ENCODE assay signal across 16 cellular contexts in the genomic region with DNA sequence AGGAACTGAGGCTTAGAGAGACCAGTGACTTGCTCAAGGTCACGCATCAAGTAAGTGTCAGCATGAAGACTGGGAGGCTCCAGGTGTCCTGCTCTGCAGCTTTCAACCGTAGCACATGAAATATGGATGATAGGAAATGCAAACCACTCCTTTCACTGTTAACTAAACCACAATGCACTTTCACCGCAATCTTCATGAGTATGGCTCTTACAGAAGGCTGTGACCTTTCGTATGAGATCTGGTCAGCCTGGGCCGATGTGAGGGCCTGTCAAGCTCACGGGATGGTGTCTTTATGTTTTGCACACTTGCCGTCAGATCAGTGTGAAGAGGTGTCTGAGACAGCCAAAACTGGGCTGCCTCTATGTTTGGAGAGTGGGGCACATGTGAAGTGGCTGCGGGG.
"Had no signal": no experiment of that assay in that cellular context is flagged by ENCODE, and none has a peak within 500 bp of the region (broad histone marks: within the 10 kb centered on the region; RNA-seq: fewer than 3 reads in every experiment).

No MANE protein-coding gene starts in this region.

- H3K27ac ChIP-seq: brain microvascular endothelial cell, esophagus muscularis mucosa, hepatocyte, neutrophil, transverse colon had no signal

- H3K36me3 ChIP-seq: brain microvascular endothelial cell, esophagus muscularis mucosa, neutrophil, transverse colon had no signal

- FAIRE-seq: keratinocyte had no signal

- DNase-seq: activated naive CD4-positive, alpha-beta T cell treated with Interleukin-2 at 50 U/mL for 16 hours; anterior cingulate cortex; brain microvascular endothelial cell; cortex of kidney; effector CD4-positive, alpha-beta T cell; mucosa of descending colon; naive thymus-derived CD4-positive, alpha-beta T cell; substantia nigra; transverse colon had no signal

- ATAC-seq: activated T-helper 17 cell treated with anti-CD3 and anti-CD28 coated beads, Interleukin-2, amount 50 U/mL, for 72 hours; left lobe of liver; mucosa of descending colon; naive thymus-derived CD4-positive, alpha-beta T cell; stimulated activated effector memory CD8-positive, alpha-beta T cell treated with anti-CD3 and anti-CD28 coated beads, Interleukin-12 subunit alpha, Interleukin-12 subunit beta, amount 100 ng/mL, for 72 hours had no signal

- H3K9me3 ChIP-seq: esophagus muscularis mucosa, mucosa of descending colon, neutrophil, transverse colon had no signal
